Comparison of ENCODE assay signal across 26 cellular contexts in the genomic region with DNA sequence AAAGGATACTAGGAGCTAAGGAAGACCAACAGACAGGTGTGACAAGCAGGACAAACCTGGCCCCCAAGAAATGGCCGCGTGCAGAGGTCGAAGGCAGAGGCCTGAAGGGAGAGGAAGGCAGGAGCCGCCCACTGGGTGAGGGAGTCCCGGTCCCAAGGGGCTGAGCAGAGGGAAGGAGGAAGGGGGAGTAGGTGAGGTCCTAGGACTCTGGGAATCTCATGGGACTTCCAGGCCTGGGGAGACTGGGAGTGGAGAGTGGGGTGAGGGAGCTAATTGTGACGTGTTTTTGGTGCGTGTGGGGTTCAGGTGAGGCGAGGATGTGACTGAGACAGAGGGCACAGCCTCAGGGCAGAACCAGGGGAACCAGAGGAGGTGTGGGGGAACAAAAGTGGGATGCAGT. TPM values are rescaled to one million over a fixed set of nuclear protein-coding genes. Genes with fewer than 3 reads are reported as not detected.
DNase-seq lines count a peak whose midpoint lies in the region; ATAC-seq and TF ChIP-seq lines count a peak whose summit lies in the region.
"Had no signal": no experiment of that assay in that cellular context is flagged by ENCODE, and none has a peak within 500 bp of the region (broad histone marks: within the 10 kb centered on the region; RNA-seq: fewer than 3 reads in every experiment).

No MANE protein-coding gene starts in this region.

- H3K27me3 Mint-ChIP-seq in activated naive CD4-positive, alpha-beta T cell treated with anti-CD3 and anti-CD28 coated beads, Interleukin-2, amount 50 U/mL, for 24 hours, result no peaks in the 10 kb centered on the region
- H3K27me3 Mint-ChIP-seq: IgD-negative memory B cell had no signal

- DNase-seq in activated CD8-positive, alpha-beta memory T cell treated with anti-CD3 and anti-CD28 coated beads for 24 hours, result peak; percentile 81
- no peak for DNase-seq in activated CD8-positive, alpha-beta memory T cell treated with anti-CD3 and anti-CD28 coated beads, Interleukin-2, amount 50 U/mL, for 4 hours
- DNase-seq in smooth muscle cell (lab: John Stamatoyannopoulos, UW; ENCODE audit: unreplicated experiment) (no peak), NCI-H748 treated with DMSO at 0.1 percent for 48 hours (lab: John Stamatoyannopoulos, UW) (no peak)
- DNase-seq: DMS153, left colon, MM.1S, NCI-H1694, NCI-H2227 treated with DMSO at 0.1 percent for 48 hours, NCI-H82, psoas muscle, T1000 had no signal

- 90% methylated on average over 8 of the region's 8 CpGs for WGBS in smooth muscle cell (ENCODE audit: low lambda C conversion rate)

- H3K27me3 ChIP-seq in smooth muscle cell (ENCODE audit: low read depth), result no peaks in the 10 kb centered on the region
- H3K27me3 ChIP-seq: BLaER1 treated with 17β-estradiol and CSF1 and Interleukin-3, amounts not matched to agents 10 nM and 100 nM; SJSA1; vagina had no signal

- no peak for TF ChIP-seq CTCF in smooth muscle cell (IDR thresholded peaks at IDR 0.05; ENCODE audit: borderline replicate concordance, insufficient read depth, poor library complexity, severe bottlenecking)

- peak overlapping the region; percentile 80 for H3K4me3 Mint-ChIP-seq in activated naive CD4-positive, alpha-beta T cell treated with anti-CD3 and anti-CD28 coated beads, Interleukin-2, amount 50 U/mL, for 24 hours

- peaks cover 79% of the 10 kb centered on the region for H3K4me1 Mint-ChIP-seq in activated naive CD4-positive, alpha-beta T cell treated with anti-CD3 and anti-CD28 coated beads, Interleukin-2, amount 50 U/mL, for 24 hours

- no peaks in the 10 kb centered on the region for H3F3A ChIP-seq in smooth muscle cell (ENCODE audit: low read depth)

- no peaks in the 10 kb centered on the region for H3K36me3 ChIP-seq in KOPT-K1 (ENCODE audit: insufficient read depth, low read length)
- H3K36me3 ChIP-seq in smooth muscle cell (ENCODE audit: low read depth), result no peaks in the 10 kb centered on the region
- H3K36me3 ChIP-seq: BLaER1 treated with 17β-estradiol and CSF1 and Interleukin-3, amounts not matched to agents 10 nM and 100 nM; SJSA1; vagina had no signal

- H3K79me2 ChIP-seq in smooth muscle cell (ENCODE audit: low read depth), result no peaks in the 10 kb centered on the region

- H3K9ac ChIP-seq in smooth muscle cell (ENCODE audit: low read depth), result no peak overlapping the region
- H3K9ac ChIP-seq: BLaER1 treated with 17β-estradiol and CSF1 and Interleukin-3, amounts not matched to agents 10 nM and 100 nM had no signal

- H3K9me3 Mint-ChIP-seq in activated naive CD4-positive, alpha-beta T cell treated with anti-CD3 and anti-CD28 coated beads, Interleukin-2, amount 50 U/mL, for 24 hours, result no peaks in the 10 kb centered on the region
- H3K9me3 Mint-ChIP-seq: IgD-negative memory B cell had no signal

- no peaks in the 10 kb centered on the region for H3K9me3 ChIP-seq in KOPT-K1 (ENCODE audit: insufficient read depth, low read length, poor library complexity, severe bottlenecking)
- H3K9me3 ChIP-seq in smooth muscle cell (replicated peaks; ENCODE audit: low read depth), result no peaks in the 10 kb centered on the region
- H3K9me3 ChIP-seq: BLaER1 treated with 17β-estradiol and CSF1 and Interleukin-3, amounts not matched to agents 10 nM and 100 nM; psoas muscle; SJSA1; vagina had no signal

- peaks cover 8% of the 10 kb centered on the region for H3K36me3 Mint-ChIP-seq in activated naive CD4-positive, alpha-beta T cell treated with anti-CD3 and anti-CD28 coated beads, Interleukin-2, amount 50 U/mL, for 24 hours

- H3K4me2 ChIP-seq in smooth muscle cell, result no peak overlapping the region
- H3K4me2 ChIP-seq: BLaER1 treated with 17β-estradiol and CSF1 and Interleukin-3, amounts not matched to agents 10 nM and 100 nM had no signal

- no peak for ATAC-seq in HG03025 (IDR thresholded peaks at IDR 0.05; ENCODE audit: low FRiP score, unreplicated experiment)
- no peak for ATAC-seq in GM18517 (IDR thresholded peaks at IDR 0.05; ENCODE audit: unreplicated experiment)
- ATAC-seq: HCT116, left colon had no signal

- no peaks in the 10 kb centered on the region for H3K4me1 ChIP-seq in smooth muscle cell (ENCODE audit: low read depth)
- H3K4me1 ChIP-seq: SJSA1, vagina had no signal

- H2AFZ ChIP-seq in smooth muscle cell (ENCODE audit: low read depth), result no peak overlapping the region

- H3K4me3 ChIP-seq in smooth muscle cell, result no peak overlapping the region
- H3K4me3 ChIP-seq: BLaER1 treated with 17β-estradiol and CSF1 and Interleukin-3, amounts not matched to agents 10 nM and 100 nM; psoas muscle; SJSA1; skin epidermis; vagina had no signal

- peak overlapping the region; percentile 100 for H3K27ac Mint-ChIP-seq in activated naive CD4-positive, alpha-beta T cell treated with anti-CD3 and anti-CD28 coated beads, Interleukin-2, amount 50 U/mL, for 24 hours

- H3K27ac ChIP-seq in KOPT-K1 (ENCODE audit: low read depth, low read length, poor library complexity, severe bottlenecking) (peak overlapping the region; percentile 36), smooth muscle cell (ENCODE audit: low read depth) (peak overlapping the region; percentile 44)
- H3K27ac ChIP-seq: BLaER1 treated with 17β-estradiol and CSF1 and Interleukin-3, amounts not matched to agents 10 nM and 100 nM; psoas muscle; SJSA1; vagina had no signal

- no peaks in the 10 kb centered on the region for H4K20me1 ChIP-seq in smooth muscle cell (ENCODE audit: low read depth)
- H4K20me1 ChIP-seq: BLaER1 treated with 17β-estradiol and CSF1 and Interleukin-3, amounts not matched to agents 10 nM and 100 nM had no signal

RNA-seq across cellular contexts. Expression of gene FLVCR2, which starts 11.7 kb away (rescaled TPM):
- 3.9 and 13.3 TPM in 2 replicates for total RNA-seq in smooth muscle cell
- 3.0 and 3.5 TPM in 2 replicates for polyA plus RNA-seq in smooth muscle cell
- polyA plus RNA-seq: neural cell had no signal

RNA-seq across cellular contexts. Expression of gene BATF, which starts 44.5 kb away (rescaled TPM):
- not detected in 2 replicates for total RNA-seq in smooth muscle cell
- polyA plus RNA-seq in smooth muscle cell, result not detected in 2 replicates
- total RNA-seq: astrocyte, cerebellum, glomerular endothelial cell, SJSA1 had no signal
- polyA plus RNA-seq: neural cell had no signal
